ENCODE assay signal across 1 cellular context in the genomic region with DNA sequence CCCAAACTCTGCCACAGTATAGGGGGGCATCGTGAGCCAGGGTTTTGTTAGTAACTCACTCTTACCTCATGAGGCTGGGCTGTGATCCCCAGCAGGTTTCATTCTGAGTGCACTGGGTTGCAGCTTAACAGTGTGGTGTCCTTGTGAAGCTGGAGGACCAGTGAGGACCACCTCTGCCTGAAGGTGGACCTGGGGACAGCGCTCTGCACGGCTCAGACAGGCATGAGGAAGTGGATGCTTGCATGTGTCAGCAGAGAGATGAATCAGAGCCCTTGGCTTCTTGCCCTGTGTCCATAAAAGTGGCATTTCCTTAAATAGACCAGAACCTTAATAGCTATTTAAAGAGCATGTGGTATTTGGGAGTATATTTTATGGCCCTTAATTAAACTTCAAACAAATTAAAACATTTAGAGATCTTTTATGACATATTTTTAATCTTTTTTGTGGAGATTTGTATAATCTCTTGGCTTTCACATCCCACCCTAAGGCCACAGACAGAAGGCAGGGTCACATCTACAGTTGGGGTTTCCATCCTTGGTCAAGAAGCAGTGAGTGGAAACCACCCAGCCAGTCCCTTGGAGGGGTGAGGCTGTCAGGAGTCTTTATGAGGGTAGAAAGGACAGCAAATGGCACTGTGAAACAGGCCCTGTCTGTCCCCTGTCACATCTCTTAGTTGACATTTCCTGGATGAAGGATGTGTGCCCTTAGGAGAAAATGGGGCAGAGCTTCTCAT.
A peak's percentile ranks its signal among the peaks of the same experiment; 100 is the strongest.
TF ChIP-seq lines count a peak whose summit lies in the region.

No MANE protein-coding gene starts in this region.

TF ChIP-seq in HEK293, 187 proteins besides CTCF, POLR2A, EP300 and RAD21 (continued from another document and continues in another):
- TF ChIP-seq, protein P1, sequence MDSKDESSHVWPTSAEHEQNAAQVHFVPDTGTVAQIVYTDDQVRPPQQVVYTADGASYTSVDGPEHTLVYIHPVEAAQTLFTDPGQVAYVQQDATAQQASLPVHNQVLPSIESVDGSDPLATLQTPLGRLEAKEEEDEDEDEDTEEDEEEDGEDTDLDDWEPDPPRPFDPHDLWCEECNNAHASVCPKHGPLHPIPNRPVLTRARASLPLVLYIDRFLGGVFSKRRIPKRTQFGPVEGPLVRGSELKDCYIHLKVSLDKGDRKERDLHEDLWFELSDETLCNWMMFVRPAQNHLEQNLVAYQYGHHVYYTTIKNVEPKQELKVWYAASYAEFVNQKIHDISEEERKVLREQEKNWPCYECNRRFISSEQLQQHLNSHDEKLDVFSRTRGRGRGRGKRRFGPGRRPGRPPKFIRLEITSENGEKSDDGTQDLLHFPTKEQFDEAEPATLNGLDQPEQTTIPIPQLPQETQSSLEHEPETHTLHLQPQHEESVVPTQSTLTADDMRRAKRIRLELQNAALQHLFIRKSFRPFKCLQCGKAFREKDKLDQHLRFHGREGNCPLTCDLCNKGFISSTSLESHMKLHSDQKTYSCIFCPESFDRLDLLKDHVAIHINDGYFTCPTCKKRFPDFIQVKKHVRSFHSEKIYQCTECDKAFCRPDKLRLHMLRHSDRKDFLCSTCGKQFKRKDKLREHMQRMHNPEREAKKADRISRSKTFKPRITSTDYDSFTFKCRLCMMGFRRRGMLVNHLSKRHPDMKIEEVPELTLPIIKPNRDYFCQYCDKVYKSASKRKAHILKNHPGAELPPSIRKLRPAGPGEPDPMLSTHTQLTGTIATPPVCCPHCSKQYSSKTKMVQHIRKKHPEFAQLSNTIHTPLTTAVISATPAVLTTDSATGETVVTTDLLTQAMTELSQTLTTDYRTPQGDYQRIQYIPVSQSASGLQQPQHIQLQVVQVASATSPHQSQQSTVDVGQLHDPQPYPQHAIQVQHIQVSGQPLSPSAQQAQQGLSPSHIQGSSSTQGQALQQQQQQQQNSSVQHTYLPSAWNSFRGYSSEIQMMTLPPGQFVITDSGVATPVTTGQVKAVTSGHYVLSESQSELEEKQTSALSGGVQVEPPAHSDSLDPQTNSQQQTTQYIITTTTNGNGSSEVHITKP (tag by site-specific recombination; IDR thresholded peaks at IDR 0.05): peak; percentile 60
- TF ChIP-seq ZNF362 (tag by site-specific recombination; IDR thresholded peaks at IDR 0.05): no peak
- no peak for TF ChIP-seq ZNF416 (tag by site-specific recombination; IDR thresholded peaks at IDR 0.05)
- TF ChIP-seq KLF10 (tag by site-specific recombination; IDR thresholded peaks at IDR 0.05): no peak
- peak; percentile 48; the same call in 1 of the 2 replicates for TF ChIP-seq ZFP69B (tag by site-specific recombination; IDR thresholded peaks at IDR 0.05)
- TF ChIP-seq ZEB2 (tag by site-specific recombination; IDR thresholded peaks at IDR 0.05): peak; percentile 88
- TF ChIP-seq ZSCAN30 (tag by site-specific recombination; IDR thresholded peaks at IDR 0.05): no peak
- no peak for TF ChIP-seq ZNF548 (tag by site-specific recombination; IDR thresholded peaks at IDR 0.05)
- no peak for TF ChIP-seq ZNF621 (tag by site-specific recombination; IDR thresholded peaks at IDR 0.05)
- TF ChIP-seq ZNF423 (tag by site-specific recombination; IDR thresholded peaks at IDR 0.05): no peak
- TF ChIP-seq ZNF544 (tag by site-specific recombination; IDR thresholded peaks at IDR 0.05): no peak
- TF ChIP-seq ZNF350 (tag by site-specific recombination; IDR thresholded peaks at IDR 0.05): no peak
- no peak for TF ChIP-seq ZNF274 (IDR thresholded peaks at IDR 0.05; ENCODE audit: low read length)
- TF ChIP-seq ZNF274 (tag by site-specific recombination; IDR thresholded peaks at IDR 0.05; ENCODE audit: borderline replicate concordance): no peak
- TF ChIP-seq OVOL3 (tag by site-specific recombination; IDR thresholded peaks at IDR 0.05): peak; percentile 74; the same call in 1 of the 2 replicates
- no peak for TF ChIP-seq ZNF132 (tag by site-specific recombination; IDR thresholded peaks at IDR 0.05; ENCODE audit: borderline replicate concordance)
- no peak for TF ChIP-seq SALL2 (tag by site-specific recombination; IDR thresholded peaks at IDR 0.05; ENCODE audit: borderline replicate concordance)
- 0 out of 2 replicates have a peak, but pooled peaks have one; percentile 36 for TF ChIP-seq ZNF2 (tag by site-specific recombination; IDR thresholded peaks at IDR 0.05)
- no peak; the same call in 1 of the 2 replicates for TF ChIP-seq GLIS2 (tag by site-specific recombination; IDR thresholded peaks at IDR 0.05)
- no peak for TF ChIP-seq ZNF473 (tag by site-specific recombination; IDR thresholded peaks at IDR 0.05)
- no peak for TF ChIP-seq ZNF223 (tag by site-specific recombination; IDR thresholded peaks at IDR 0.05)
- TF ChIP-seq SCRT2 (tag by site-specific recombination; IDR thresholded peaks at IDR 0.05): no peak
- no peak for TF ChIP-seq ZNF529 (tag by site-specific recombination; IDR thresholded peaks at IDR 0.05; ENCODE audit: insufficient replicate concordance)
- no peak for TF ChIP-seq ZNF426 (tag by site-specific recombination; IDR thresholded peaks at IDR 0.05)
- no peak for TF ChIP-seq ZNF830 (tag by site-specific recombination; IDR thresholded peaks at IDR 0.05; ENCODE audit: low read depth)
- TF ChIP-seq ZNF138 (tag by site-specific recombination; IDR thresholded peaks at IDR 0.05; ENCODE audit: borderline replicate concordance): no peak
- TF ChIP-seq ZNF76 (tag by site-specific recombination; IDR thresholded peaks at IDR 0.05; ENCODE audit: borderline replicate concordance, low read depth): no peak
- peak; percentile 15; the same call in 1 of the 2 replicates for TF ChIP-seq ZNF558 (tag by site-specific recombination; IDR thresholded peaks at IDR 0.05)
- no peak for TF ChIP-seq ZNF10 (tag by site-specific recombination; IDR thresholded peaks at IDR 0.05)
- TF ChIP-seq ZNF404 (tag by site-specific recombination; IDR thresholded peaks at IDR 0.05): no peak
- TF ChIP-seq MYNN (tag by site-specific recombination; IDR thresholded peaks at IDR 0.05; ENCODE audit: borderline replicate concordance): no peak
- no peak for TF ChIP-seq ZNF837 (tag by site-specific recombination; IDR thresholded peaks at IDR 0.05)
- no peak for TF ChIP-seq ZNF670 (tag by site-specific recombination; IDR thresholded peaks at IDR 0.05; ENCODE audit: low read depth)
- TF ChIP-seq ZBTB7A (tag by site-specific recombination; IDR thresholded peaks at IDR 0.05; ENCODE audit: low read depth): no peak
- 0 out of 2 replicates have a peak, but pooled peaks have one; percentile 22 for TF ChIP-seq SP3 (tag by site-specific recombination; IDR thresholded peaks at IDR 0.05)
- no peak for TF ChIP-seq ZBTB20 (tag by site-specific recombination; IDR thresholded peaks at IDR 0.05)
- TF ChIP-seq ZNF843 (tag by site-specific recombination; IDR thresholded peaks at IDR 0.05): no peak; the same call in none of the 2 replicates
- peak; percentile 81; the same call in 1 of the 2 replicates for TF ChIP-seq ZNF366 (tag by site-specific recombination; conservative IDR thresholded peaks at IDR 0.05)
- TF ChIP-seq, protein P2, sequence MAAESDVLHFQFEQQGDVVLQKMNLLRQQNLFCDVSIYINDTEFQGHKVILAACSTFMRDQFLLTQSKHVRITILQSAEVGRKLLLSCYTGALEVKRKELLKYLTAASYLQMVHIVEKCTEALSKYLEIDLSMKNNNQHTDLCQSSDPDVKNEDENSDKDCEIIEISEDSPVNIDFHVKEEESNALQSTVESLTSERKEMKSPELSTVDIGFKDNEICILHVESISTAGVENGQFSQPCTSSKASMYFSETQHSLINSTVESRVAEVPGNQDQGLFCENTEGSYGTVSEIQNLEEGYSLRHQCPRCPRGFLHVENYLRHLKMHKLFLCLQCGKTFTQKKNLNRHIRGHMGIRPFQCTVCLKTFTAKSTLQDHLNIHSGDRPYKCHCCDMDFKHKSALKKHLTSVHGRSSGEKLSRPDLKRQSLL (tag by site-specific recombination; IDR thresholded peaks at IDR 0.05): no peak
- TF ChIP-seq ZNF155 (tag by site-specific recombination; IDR thresholded peaks at IDR 0.05): no peak
- no peak for TF ChIP-seq ZNF488 (tag by site-specific recombination; IDR thresholded peaks at IDR 0.05)
- TF ChIP-seq, protein P3, sequence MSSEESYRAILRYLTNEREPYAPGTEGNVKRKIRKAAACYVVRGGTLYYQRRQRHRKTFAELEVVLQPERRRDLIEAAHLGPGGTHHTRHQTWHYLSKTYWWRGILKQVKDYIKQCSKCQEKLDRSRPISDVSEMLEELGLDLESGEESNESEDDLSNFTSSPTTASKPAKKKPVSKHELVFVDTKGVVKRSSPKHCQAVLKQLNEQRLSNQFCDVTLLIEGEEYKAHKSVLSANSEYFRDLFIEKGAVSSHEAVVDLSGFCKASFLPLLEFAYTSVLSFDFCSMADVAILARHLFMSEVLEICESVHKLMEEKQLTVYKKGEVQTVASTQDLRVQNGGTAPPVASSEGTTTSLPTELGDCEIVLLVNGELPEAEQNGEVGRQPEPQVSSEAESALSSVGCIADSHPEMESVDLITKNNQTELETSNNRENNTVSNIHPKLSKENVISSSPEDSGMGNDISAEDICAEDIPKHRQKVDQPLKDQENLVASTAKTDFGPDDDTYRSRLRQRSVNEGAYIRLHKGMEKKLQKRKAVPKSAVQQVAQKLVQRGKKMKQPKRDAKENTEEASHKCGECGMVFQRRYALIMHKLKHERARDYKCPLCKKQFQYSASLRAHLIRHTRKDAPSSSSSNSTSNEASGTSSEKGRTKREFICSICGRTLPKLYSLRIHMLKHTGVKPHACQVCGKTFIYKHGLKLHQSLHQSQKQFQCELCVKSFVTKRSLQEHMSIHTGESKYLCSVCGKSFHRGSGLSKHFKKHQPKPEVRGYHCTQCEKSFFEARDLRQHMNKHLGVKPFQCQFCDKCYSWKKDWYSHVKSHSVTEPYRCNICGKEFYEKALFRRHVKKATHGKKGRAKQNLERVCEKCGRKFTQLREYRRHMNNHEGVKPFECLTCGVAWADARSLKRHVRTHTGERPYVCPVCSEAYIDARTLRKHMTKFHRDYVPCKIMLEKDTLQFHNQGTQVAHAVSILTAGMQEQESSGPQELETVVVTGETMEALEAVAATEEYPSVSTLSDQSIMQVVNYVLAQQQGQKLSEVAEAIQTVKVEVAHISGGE (tag by site-specific recombination; conservative IDR thresholded peaks at IDR 0.05; ENCODE audit: low read depth): no peak
- no peak; the same call in 1 of the 2 replicates for TF ChIP-seq ZIC2 (tag by site-specific recombination; IDR thresholded peaks at IDR 0.05)
- peak; percentile 68; the same call in 1 of the 2 replicates for TF ChIP-seq HOXD13 (CRISPR knock-in tag; IDR thresholded peaks at IDR 0.05; ENCODE audit: borderline replicate concordance)
- TF ChIP-seq YY1 (tag by site-specific recombination; IDR thresholded peaks at IDR 0.05): no peak
- TF ChIP-seq, protein P4, sequence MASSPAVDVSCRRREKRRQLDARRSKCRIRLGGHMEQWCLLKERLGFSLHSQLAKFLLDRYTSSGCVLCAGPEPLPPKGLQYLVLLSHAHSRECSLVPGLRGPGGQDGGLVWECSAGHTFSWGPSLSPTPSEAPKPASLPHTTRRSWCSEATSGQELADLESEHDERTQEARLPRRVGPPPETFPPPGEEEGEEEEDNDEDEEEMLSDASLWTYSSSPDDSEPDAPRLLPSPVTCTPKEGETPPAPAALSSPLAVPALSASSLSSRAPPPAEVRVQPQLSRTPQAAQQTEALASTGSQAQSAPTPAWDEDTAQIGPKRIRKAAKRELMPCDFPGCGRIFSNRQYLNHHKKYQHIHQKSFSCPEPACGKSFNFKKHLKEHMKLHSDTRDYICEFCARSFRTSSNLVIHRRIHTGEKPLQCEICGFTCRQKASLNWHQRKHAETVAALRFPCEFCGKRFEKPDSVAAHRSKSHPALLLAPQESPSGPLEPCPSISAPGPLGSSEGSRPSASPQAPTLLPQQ (tag by site-specific recombination; IDR thresholded peaks at IDR 0.05): peak; percentile 67
- peak; percentile 60; the same call in 1 of the 2 replicates for TF ChIP-seq HIC1 (tag by site-specific recombination; IDR thresholded peaks at IDR 0.05)
